18 cellular contexts compared by ENCODE assay signal in the genomic region with DNA sequence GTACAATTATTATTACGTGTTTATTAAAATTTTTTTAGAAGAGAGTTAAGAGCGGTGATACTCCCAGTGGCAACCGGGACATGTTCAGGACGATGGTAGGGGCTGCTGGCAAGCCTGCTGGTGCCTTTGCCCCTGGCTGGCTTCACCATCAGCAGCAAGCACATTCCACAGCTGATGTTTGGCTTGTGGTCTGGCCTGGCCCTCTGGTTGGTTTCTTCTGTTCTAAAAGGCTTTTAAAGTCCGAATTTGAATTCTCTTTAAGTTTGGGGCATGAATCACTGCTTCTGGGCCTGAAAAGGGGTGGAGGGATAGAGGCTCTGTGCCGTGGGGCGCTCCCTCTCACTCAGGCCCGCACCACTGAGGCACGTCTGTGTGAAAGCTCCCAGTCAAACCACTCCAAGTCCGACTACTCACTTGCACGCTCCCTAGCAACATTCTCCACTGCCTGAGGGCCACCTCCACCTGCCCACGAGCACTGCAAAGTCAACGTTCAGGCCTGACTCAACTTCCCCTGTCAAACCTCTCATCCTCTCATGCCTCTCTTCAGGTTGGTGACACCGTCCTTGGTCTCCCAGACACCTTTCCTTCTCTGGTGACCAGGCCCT. TPM values are rescaled to one million over a fixed set of nuclear protein-coding genes. Genes with fewer than 3 reads are reported as not detected.
DNase-seq lines count a peak whose midpoint lies in the region; ATAC-seq, FAIRE-seq and TF ChIP-seq lines count a peak whose summit lies in the region.
"Had no signal": no experiment of that assay in that cellular context is flagged by ENCODE, and none has a peak within 500 bp of the region (broad histone marks: within the 10 kb centered on the region; RNA-seq: fewer than 3 reads in every experiment).

No MANE protein-coding gene starts in this region.

- peak overlapping the region; percentile 93 for H3K27ac Mint-ChIP-seq in osteocyte (ENCODE audit: unreplicated experiment)
- no peak overlapping the region for H3K27ac Mint-ChIP-seq in activated T-cell treated with anti-CD3 and anti-CD28 coated beads, Interleukin-2, amount 50 U/mL, for 72 hours
- no peak overlapping the region for H3K27ac Mint-ChIP-seq in stimulated activated memory B cell treated with anti-CD40 and anti-IgM and Interleukin-4, amounts not matched to agents 10 μg/mL and 1 μg/mL and 100 μg/mL, for 72 hours
- H3K27ac Mint-ChIP-seq: activated CD4-positive, alpha-beta T cell treated with anti-CD3 and anti-CD28 coated beads for 36 hours had no signal

- POLR2A ChIA-PET in AG04450 (lab: Yijun Ruan, JAX): interaction anchor here (1.0 kb wide), 1 partner anchor 38 kb away, joined by 4 read pairs; no protein-coding TSS in a partner anchor

- CTCF ChIA-PET in AG04450 (lab: Charles Lee): interaction anchor here (2.4 kb wide), 1 partner anchor 115 kb away, joined by 7 read pairs; no protein-coding TSS in a partner anchor

- H3K36me3 Mint-ChIP-seq in osteocyte (ENCODE audit: unreplicated experiment): peaks cover 56% of the 10 kb centered on the region
- H3K36me3 Mint-ChIP-seq in activated T-cell treated with anti-CD3 and anti-CD28 coated beads, Interleukin-2, amount 50 U/mL, for 72 hours (ENCODE audit: insufficient read depth in 2 of 2): no peaks in the 10 kb centered on the region
- no peaks in the 10 kb centered on the region for H3K36me3 Mint-ChIP-seq in stimulated activated memory B cell treated with anti-CD40 and anti-IgM and Interleukin-4, amounts not matched to agents 10 μg/mL and 1 μg/mL and 100 μg/mL, for 72 hours
- H3K36me3 Mint-ChIP-seq: naive thymus-derived CD8-positive, alpha-beta T cell had no signal

- ATAC-seq in GM18870 (IDR thresholded peaks at IDR 0.05; ENCODE audit: unreplicated experiment): no peak
- ATAC-seq in activated T-cell treated with anti-CD3 and anti-CD28 coated beads, Interleukin-2, amount 50 U/mL, for 72 hours (replicated peaks in 1 of 2): no peak
- no peak for ATAC-seq in stimulated activated memory B cell treated with anti-CD40 and anti-IgM and Interleukin-4, amounts not matched to agents 10 μg/mL and 1 μg/mL and 100 μg/mL, for 72 hours
- ATAC-seq: activated CD4-positive, alpha-beta T cell treated with anti-CD3 and anti-CD28 coated beads for 36 hours; left lung; naive thymus-derived CD8-positive, alpha-beta T cell had no signal

- no peaks in the 10 kb centered on the region for H3K27me3 Mint-ChIP-seq in osteocyte (ENCODE audit: unreplicated experiment)
- H3K27me3 Mint-ChIP-seq in activated T-cell treated with anti-CD3 and anti-CD28 coated beads, Interleukin-2, amount 50 U/mL, for 72 hours (ENCODE audit: low read depth): peaks cover under 1% of the 10 kb centered on the region
- peaks cover 41% of the 10 kb centered on the region for H3K27me3 Mint-ChIP-seq in stimulated activated memory B cell treated with anti-CD40 and anti-IgM and Interleukin-4, amounts not matched to agents 10 μg/mL and 1 μg/mL and 100 μg/mL, for 72 hours
- H3K27me3 Mint-ChIP-seq: activated CD4-positive, alpha-beta T cell treated with anti-CD3 and anti-CD28 coated beads for 36 hours had no signal

- no peaks in the 10 kb centered on the region for H3K9me3 Mint-ChIP-seq in osteocyte (ENCODE audit: unreplicated experiment)
- H3K9me3 Mint-ChIP-seq in activated T-cell treated with anti-CD3 and anti-CD28 coated beads, Interleukin-2, amount 50 U/mL, for 72 hours: no peaks in the 10 kb centered on the region
- no peaks in the 10 kb centered on the region for H3K9me3 Mint-ChIP-seq in stimulated activated memory B cell treated with anti-CD40 and anti-IgM and Interleukin-4, amounts not matched to agents 10 μg/mL and 1 μg/mL and 100 μg/mL, for 72 hours
- H3K9me3 Mint-ChIP-seq: naive thymus-derived CD8-positive, alpha-beta T cell had no signal

- peaks cover 97% of the 10 kb centered on the region for H3K4me1 Mint-ChIP-seq in osteocyte (ENCODE audit: unreplicated experiment)
- H3K4me1 Mint-ChIP-seq in activated T-cell treated with anti-CD3 and anti-CD28 coated beads, Interleukin-2, amount 50 U/mL, for 72 hours (ENCODE audit: low read depth): no peaks in the 10 kb centered on the region
- H3K4me1 Mint-ChIP-seq in stimulated activated memory B cell treated with anti-CD40 and anti-IgM and Interleukin-4, amounts not matched to agents 10 μg/mL and 1 μg/mL and 100 μg/mL, for 72 hours: no peaks in the 10 kb centered on the region
- H3K4me1 Mint-ChIP-seq: activated CD4-positive, alpha-beta T cell treated with anti-CD3 and anti-CD28 coated beads for 36 hours had no signal

- H3K27me3 ChIP-seq in AG04450 (ENCODE audit: control insufficient read depth, insufficient read depth, low read length): no peaks in the 10 kb centered on the region
- H3K27me3 ChIP-seq: left lung, upper lobe of left lung had no signal

- H3K4me3 Mint-ChIP-seq in osteocyte (ENCODE audit: unreplicated experiment): peak overlapping the region; percentile 35
- no peak overlapping the region for H3K4me3 Mint-ChIP-seq in activated T-cell treated with anti-CD3 and anti-CD28 coated beads, Interleukin-2, amount 50 U/mL, for 72 hours
- no peak overlapping the region for H3K4me3 Mint-ChIP-seq in stimulated activated memory B cell treated with anti-CD40 and anti-IgM and Interleukin-4, amounts not matched to agents 10 μg/mL and 1 μg/mL and 100 μg/mL, for 72 hours
- H3K4me3 Mint-ChIP-seq: activated CD4-positive, alpha-beta T cell treated with anti-CD3 and anti-CD28 coated beads for 36 hours; naive thymus-derived CD8-positive, alpha-beta T cell had no signal

- peak; percentile 51 for FAIRE-seq in HTR-8/SVneo (lab: Jason Lieb, UNC)
- FAIRE-seq: D721Med had no signal

- H3K9me3 ChIP-seq in AG04450 (ENCODE audit: control insufficient read depth, insufficient read depth, low read length): no peaks in the 10 kb centered on the region
- H3K9me3 ChIP-seq: HAP-1, left lung, upper lobe of left lung had no signal

- H3K4me3 ChIP-seq in AG04450 (ENCODE audit: low read depth, low read length): no peak overlapping the region
- H3K4me3 ChIP-seq: HAP-1, left lung, upper lobe of left lung had no signal

- DNase-seq in AG04450 (ENCODE audit: low read depth, low spot score): no peak
- DNase-seq in HTR-8/SVneo (ENCODE audit: insufficient read length, low spot score): no peak
- DNase-seq in dedifferentiated amniotic fluid mesenchymal stem cell (ENCODE audit: extremely low spot score): peak; percentile 49
- peak; percentile 69 for DNase-seq in osteocyte (ENCODE audit: extremely low spot score, unreplicated experiment)
- no peak for DNase-seq in MV-4-11 (lab: John Stamatoyannopoulos, UW)
- no peak for DNase-seq in activated T-cell treated with anti-CD3 and anti-CD28 coated beads, Interleukin-2, amount 50 U/mL, for 72 hours
- DNase-seq: activated CD4-positive, alpha-beta T cell treated with anti-CD3 and anti-CD28 coated beads for 36 hours; cortex of kidney; KG1; left lung; NCI-H1694; NCI-H748 treated with DMSO at 0.1 percent for 48 hours had no signal

- TF ChIP-seq CTCF in AG04450 (IDR thresholded peaks at IDR 0.05; ENCODE audit: low read depth, low read length) (no peak), osteocyte (IDR thresholded peaks at IDR 0.05) (no peak)

- peak overlapping the region; percentile 39 for H3K27ac ChIP-seq in AG04450 (ENCODE audit: low read depth, low read length)
- H3K27ac ChIP-seq: left lung, upper lobe of left lung had no signal

RNA-seq across cellular contexts. Expression of a gene that starts 10.1 kb away (rescaled TPM):
- 24.0 and 34.7 TPM in 2 replicates for polyA plus RNA-seq in AG04450 (2011; rRNA removed)
- 24.5 and 25.0 TPM in 2 replicates for polyA minus RNA-seq in AG04450 (2011; rRNA and poly(A)+ RNA removed)
- total RNA-seq in osteocyte: 1,149 and 1,161 TPM in 2 replicates
- 1 to 10 TPM in 1 of 2 donors, under 1 TPM in 1; 0.58 to 1.6 TPM for total RNA-seq in activated T-cell treated with anti-CD3 and anti-CD28 coated beads, Interleukin-2, amount 50 U/mL, for 72 hours

Comparison
In these comparisons a context has a peak if more than half of its experiments do, and no peak if none do; other contexts are left out.
1. DNase-seq: peak in dedifferentiated amniotic fluid mesenchymal stem cell (single experiment) and osteocyte (single experiment); none in AG04450 (single experiment), HTR-8/SVneo (single experiment), MV-4-11 (single experiment) and activated T-cell treated with anti-CD3 and anti-CD28 coated beads, Interleukin-2, amount 50 U/mL, for 72 hours (0 of 2).
2. RNA of a gene that starts 10.1 kb away (total RNA-seq): 1,149 to 1,161 TPM in osteocyte; 0.58 to 1.6 TPM in activated T-cell treated with anti-CD3 and anti-CD28 coated beads, Interleukin-2, amount 50 U/mL, for 72 hours; every median in the first group is over 100 times any median in the second.